Comparison of ENCODE assay signal across 1 cellular context in the genomic region with DNA sequence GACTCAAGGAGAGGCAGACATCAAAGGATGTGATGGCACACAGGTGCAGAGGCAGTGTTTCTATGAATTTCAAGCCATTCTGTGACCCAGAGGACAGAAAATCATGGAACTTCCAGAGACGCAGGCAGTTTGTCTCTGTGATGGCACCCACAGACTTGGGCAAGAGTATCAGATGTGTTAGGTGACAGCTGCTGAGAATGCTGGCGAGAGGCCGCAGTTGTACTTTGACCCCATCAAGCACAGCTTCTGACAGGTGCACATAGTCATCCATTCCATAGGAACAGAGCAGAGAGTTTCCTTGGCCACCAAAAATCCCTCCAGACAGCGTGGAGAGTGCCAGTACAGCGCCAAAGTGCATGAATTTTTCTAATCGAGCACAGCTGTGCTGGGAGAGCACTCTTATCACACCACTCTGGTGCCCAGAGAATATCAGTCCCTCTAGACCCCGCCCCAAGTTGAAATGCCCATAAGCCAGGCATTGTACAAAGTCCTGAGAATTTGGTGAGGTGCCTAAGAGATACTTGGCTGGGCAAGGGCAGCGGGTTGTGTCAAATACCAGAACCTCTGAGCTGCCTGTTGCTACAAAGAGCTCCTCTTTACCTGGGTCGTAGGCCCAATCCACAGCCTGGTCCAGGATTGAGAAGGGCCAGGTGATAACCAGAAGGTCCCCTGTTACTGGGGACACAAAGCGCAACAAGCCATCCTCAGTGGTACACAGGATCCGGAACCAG.
TF ChIP-seq lines count a peak whose summit lies in the region.

No MANE protein-coding gene starts in this region.

TF ChIP-seq in IMR-90, 13 proteins besides CTCF, POLR2A, EP300 and RAD21:
- no peak for TF ChIP-seq NFE2L2 (IDR thresholded peaks at IDR 0.05; ENCODE audit: low read depth, low read length)
- TF ChIP-seq BHLHE40 (IDR thresholded peaks at IDR 0.05; ENCODE audit: low read depth, low read length): no peak
- TF ChIP-seq, protein P1, sequence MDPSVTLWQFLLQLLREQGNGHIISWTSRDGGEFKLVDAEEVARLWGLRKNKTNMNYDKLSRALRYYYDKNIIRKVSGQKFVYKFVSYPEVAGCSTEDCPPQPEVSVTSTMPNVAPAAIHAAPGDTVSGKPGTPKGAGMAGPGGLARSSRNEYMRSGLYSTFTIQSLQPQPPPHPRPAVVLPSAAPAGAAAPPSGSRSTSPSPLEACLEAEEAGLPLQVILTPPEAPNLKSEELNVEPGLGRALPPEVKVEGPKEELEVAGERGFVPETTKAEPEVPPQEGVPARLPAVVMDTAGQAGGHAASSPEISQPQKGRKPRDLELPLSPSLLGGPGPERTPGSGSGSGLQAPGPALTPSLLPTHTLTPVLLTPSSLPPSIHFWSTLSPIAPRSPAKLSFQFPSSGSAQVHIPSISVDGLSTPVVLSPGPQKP (IDR thresholded peaks at IDR 0.05; ENCODE audit: borderline replicate concordance, low read depth, low read length): no peak
- no peak for TF ChIP-seq RFX5 (IDR thresholded peaks at IDR 0.05; ENCODE audit: low read depth, low read length)
- TF ChIP-seq FOS (IDR thresholded peaks at IDR 0.05; ENCODE audit: low read depth, low read length): no peak
